1 cellular context compared by ENCODE assay signal in genomic region chr3:149534671-149535394, GRCh38.
TF ChIP-seq lines count a peak whose summit lies in the region.

No MANE protein-coding gene starts in this region.

TF ChIP-seq in HepG2, 621 proteins besides CTCF, POLR2A, EP300 and RAD21 (continued from another document):
- TF ChIP-seq ZNF501 (CRISPR knock-in tag; IDR thresholded peaks at IDR 0.05) (no peak), MAFG (CRISPR knock-in tag; IDR thresholded peaks at IDR 0.05) (no peak), MLLT10 (CRISPR knock-in tag; IDR thresholded peaks at IDR 0.05) (no peak), TRAFD1 (CRISPR knock-in tag; IDR thresholded peaks at IDR 0.05; ENCODE audit: borderline replicate concordance) (no peak), SP2 (CRISPR knock-in tag; IDR thresholded peaks at IDR 0.05) (no peak), RBFOX2 (IDR thresholded peaks at IDR 0.05; ENCODE audit: low read depth, low read length) (no peak), SKIL (CRISPR knock-in tag; IDR thresholded peaks at IDR 0.05; ENCODE audit: borderline replicate concordance) (no peak), MAFF (IDR thresholded peaks at IDR 0.05; ENCODE audit: low read depth, low read length) (no peak), FOXA3 (CRISPR knock-in tag; IDR thresholded peaks at IDR 0.05) (peak; percentile 51; the same call in 1 of the 2 replicates), TP53 (CRISPR knock-in tag; conservative IDR thresholded peaks at IDR 0.05) (no peak), ZNF878 (CRISPR knock-in tag; IDR thresholded peaks at IDR 0.05) (no peak), ZNF121 (CRISPR knock-in tag; IDR thresholded peaks at IDR 0.05) (peak; percentile 79), ZKSCAN5 (CRISPR knock-in tag; IDR thresholded peaks at IDR 0.05) (peak; percentile 86; the same call in 1 of the 2 replicates), TBX2 (CRISPR knock-in tag; IDR thresholded peaks at IDR 0.05; ENCODE audit: borderline replicate concordance) (peak; percentile 53; the same call in 1 of the 2 replicates), SRF (IDR thresholded peaks at IDR 0.05; ENCODE audit: low read depth, low read length) (no peak), ZNF354B (CRISPR knock-in tag; IDR thresholded peaks at IDR 0.05) (no peak), ZNF605 (CRISPR knock-in tag; IDR thresholded peaks at IDR 0.05) (no peak), ZNF781 (CRISPR knock-in tag; IDR thresholded peaks at IDR 0.05; ENCODE audit: borderline replicate concordance, not compliant biosample characterization) (no peak), ZSCAN31 (CRISPR knock-in tag; IDR thresholded peaks at IDR 0.05; ENCODE audit: low read depth) (no peak), KLF13 (CRISPR knock-in tag; IDR thresholded peaks at IDR 0.05) (no peak), ZNF230 (CRISPR knock-in tag; IDR thresholded peaks at IDR 0.05) (no peak), MIXL1 (CRISPR knock-in tag; IDR thresholded peaks at IDR 0.05) (no peak), ZNF629 (CRISPR knock-in tag; conservative IDR thresholded peaks at IDR 0.05) (no peak), ZNF335 (CRISPR knock-in tag; IDR thresholded peaks at IDR 0.05) (no peak), CERS6 (CRISPR knock-in tag; IDR thresholded peaks at IDR 0.05) (no peak), ZNF513 (CRISPR knock-in tag; conservative IDR thresholded peaks at IDR 0.05) (no peak), ATF1 (CRISPR knock-in tag; IDR thresholded peaks at IDR 0.05) (no peak), GABPB1 (CRISPR knock-in tag; IDR thresholded peaks at IDR 0.05) (no peak)
- TF ChIP-seq, protein P1, sequence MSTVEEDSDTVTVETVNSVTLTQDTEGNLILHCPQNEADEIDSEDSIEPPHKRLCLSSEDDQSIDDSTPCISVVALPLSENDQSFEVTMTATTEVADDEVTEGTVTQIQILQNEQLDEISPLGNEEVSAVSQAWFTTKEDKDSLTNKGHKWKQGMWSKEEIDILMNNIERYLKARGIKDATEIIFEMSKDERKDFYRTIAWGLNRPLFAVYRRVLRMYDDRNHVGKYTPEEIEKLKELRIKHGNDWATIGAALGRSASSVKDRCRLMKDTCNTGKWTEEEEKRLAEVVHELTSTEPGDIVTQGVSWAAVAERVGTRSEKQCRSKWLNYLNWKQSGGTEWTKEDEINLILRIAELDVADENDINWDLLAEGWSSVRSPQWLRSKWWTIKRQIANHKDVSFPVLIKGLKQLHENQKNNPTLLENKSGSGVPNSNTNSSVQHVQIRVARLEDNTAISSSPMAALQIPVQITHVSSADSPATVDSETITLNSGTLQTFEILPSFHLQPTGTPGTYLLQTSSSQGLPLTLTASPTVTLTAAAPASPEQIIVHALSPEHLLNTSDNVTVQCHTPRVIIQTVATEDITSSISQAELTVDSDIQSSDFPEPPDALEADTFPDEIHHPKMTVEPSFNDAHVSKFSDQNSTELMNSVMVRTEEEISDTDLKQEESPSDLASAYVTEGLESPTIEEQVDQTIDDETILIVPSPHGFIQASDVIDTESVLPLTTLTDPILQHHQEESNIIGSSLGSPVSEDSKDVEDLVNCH (CRISPR knock-in tag; IDR thresholded peaks at IDR 0.05) = no peak
- TF ChIP-seq, protein P2, sequence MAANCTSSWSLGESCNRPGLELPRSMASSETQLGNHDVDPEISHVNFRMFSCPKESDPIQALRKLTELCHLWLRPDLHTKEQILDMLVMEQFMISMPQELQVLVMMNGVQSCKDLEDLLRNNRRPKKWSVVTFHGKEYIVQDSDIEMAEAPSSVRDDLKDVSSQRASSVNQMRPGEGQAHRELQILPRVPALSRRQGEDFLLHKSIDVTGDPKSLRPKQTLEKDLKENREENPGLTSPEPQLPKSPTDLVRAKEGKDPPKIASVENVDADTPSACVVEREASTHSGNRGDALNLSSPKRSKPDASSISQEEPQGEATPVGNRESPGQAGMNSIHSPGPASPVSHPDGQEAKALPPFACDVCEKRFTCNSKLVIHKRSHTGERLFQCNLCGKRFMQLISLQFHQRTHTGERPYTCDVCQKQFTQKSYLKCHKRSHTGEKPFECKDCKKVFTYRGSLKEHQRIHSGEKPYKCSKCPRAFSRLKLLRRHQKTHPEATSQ (CRISPR knock-in tag; IDR thresholded peaks at IDR 0.05; ENCODE audit: borderline replicate concordance) = no peak
- TF ChIP-seq, protein P3, sequence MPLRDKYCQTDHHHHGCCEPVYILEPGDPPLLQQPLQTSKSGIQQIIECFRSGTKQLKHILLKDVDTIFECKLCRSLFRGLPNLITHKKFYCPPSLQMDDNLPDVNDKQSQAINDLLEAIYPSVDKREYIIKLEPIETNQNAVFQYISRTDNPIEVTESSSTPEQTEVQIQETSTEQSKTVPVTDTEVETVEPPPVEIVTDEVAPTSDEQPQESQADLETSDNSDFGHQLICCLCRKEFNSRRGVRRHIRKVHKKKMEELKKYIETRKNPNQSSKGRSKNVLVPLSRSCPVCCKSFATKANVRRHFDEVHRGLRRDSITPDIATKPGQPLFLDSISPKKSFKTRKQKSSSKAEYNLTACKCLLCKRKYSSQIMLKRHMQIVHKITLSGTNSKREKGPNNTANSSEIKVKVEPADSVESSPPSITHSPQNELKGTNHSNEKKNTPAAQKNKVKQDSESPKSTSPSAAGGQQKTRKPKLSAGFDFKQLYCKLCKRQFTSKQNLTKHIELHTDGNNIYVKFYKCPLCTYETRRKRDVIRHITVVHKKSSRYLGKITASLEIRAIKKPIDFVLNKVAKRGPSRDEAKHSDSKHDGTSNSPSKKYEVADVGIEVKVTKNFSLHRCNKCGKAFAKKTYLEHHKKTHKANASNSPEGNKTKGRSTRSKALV (CRISPR knock-in tag; IDR thresholded peaks at IDR 0.05) = no peak
- TF ChIP-seq, protein P4, sequence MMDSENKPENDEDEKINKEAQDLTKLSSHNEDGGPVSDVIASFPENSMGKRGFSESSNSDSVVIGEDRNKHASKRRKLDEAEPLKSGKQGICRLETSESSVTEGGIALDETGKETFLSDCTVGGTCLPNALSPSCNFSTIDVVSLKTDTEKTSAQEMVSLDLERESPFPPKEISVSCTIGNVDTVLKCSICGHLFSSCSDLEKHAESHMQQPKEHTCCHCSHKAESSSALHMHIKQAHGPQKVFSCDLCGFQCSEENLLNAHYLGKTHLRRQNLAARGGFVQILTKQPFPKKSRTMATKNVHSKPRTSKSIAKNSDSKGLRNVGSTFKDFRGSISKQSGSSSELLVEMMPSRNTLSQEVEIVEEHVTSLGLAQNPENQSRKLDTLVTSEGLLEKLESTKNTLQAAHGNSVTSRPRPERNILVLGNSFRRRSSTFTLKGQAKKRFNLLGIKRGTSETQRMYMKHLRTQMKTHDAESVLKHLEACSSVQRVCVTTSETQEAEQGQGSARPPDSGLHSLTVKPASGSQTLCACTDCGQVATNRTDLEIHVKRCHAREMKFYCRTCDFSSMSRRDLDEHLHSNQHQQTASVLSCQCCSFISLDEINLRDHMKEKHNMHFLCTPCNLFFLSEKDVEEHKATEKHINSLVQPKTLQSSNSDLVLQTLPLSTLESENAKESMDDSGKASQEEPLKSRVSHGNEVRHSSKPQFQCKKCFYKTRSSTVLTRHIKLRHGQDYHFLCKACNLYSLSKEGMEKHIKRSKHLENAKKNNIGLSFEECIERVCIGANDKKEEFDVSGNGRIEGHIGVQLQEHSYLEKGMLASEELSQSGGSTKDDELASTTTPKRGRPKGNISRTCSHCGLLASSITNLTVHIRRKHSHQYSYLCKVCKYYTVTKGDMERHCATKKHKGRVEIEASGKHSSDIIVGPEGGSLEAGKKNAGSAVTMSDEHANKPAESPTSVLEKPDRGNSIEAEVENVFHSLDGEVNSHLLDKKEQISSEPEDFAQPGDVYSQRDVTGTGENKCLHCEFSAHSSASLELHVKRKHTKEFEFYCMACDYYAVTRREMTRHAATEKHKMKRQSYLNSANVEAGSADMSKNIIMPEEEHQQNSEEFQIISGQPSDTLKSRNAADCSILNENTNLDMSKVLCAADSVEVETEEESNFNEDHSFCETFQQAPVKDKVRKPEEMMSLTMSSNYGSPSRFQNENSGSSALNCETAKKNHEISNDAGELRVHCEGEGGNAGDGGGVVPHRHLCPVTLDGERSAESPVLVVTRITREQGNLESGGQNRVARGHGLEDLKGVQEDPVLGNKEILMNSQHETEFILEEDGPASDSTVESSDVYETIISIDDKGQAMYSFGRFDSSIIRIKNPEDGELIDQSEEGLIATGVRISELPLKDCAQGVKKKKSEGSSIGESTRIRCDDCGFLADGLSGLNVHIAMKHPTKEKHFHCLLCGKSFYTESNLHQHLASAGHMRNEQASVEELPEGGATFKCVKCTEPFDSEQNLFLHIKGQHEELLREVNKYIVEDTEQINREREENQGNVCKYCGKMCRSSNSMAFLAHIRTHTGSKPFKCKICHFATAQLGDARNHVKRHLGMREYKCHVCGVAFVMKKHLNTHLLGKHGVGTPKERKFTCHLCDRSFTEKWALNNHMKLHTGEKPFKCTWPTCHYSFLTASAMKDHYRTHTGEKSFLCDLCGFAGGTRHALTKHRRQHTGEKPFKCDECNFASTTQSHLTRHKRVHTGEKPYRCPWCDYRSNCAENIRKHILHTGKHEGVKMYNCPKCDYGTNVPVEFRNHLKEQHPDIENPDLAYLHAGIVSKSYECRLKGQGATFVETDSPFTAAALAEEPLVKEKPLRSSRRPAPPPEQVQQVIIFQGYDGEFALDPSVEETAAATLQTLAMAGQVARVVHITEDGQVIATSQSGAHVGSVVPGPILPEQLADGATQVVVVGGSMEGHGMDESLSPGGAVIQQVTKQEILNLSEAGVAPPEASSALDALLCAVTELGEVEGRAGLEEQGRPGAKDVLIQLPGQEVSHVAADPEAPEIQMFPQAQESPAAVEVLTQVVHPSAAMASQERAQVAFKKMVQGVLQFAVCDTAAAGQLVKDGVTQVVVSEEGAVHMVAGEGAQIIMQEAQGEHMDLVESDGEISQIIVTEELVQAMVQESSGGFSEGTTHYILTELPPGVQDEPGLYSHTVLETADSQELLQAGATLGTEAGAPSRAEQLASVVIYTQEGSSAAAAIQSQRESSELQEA (CRISPR knock-in tag; IDR thresholded peaks at IDR 0.05; ENCODE audit: not compliant biosample characterization) = no peak
